Comparison of ENCODE assay signal across 8 cellular contexts in the genomic region with DNA sequence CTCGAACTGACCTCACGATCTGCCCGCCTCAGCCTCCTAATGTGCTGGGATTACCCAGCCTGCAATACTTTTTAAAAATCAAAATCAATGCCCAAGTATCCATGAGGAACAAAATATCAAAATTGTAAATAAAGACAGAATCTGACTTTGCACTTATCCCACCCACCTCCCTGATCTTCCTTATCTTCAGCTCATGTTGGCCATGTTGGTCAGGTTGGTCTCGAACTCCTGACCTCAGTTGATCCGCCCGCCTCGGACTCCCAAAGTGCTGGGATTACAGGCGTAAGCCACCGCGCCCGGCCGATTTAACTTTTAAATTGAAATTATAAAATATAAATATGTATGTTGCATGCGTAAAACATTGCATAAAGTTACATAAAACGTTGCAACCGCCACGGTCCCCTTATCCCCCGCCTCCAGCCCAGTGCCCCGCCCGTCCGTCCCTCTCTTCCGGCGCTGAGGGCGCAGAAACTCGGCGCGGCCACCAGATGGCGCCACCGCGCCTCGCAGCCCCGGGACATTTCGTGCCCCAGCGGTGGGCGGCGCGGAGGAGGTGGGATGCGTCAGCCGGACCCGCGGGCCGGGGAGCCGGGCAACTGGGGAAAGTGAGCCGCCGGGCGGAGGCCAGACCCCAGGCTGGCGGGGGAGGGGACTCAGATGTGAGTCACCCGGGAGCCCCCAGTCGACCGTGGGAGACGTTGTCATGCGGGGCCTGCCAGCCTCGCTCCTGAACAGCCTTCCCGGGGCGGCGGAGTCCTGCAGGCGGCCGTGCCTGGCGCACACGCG.
DNase-seq lines count a peak whose midpoint lies in the region; ATAC-seq and TF ChIP-seq lines count a peak whose summit lies in the region.

No MANE protein-coding gene starts in this region.

- peak; percentile 36 for ATAC-seq in GM18502 (IDR thresholded peaks at IDR 0.05; ENCODE audit: poor library complexity, unreplicated experiment)

- peak overlapping the region; percentile 79 for H3K4me3 ChIP-seq in OCI-LY3 (ENCODE audit: low read length)
- peak overlapping the region; percentile 46 for H3K4me3 ChIP-seq in mucosa of stomach (ENCODE audit: low read length)

- H4K20me1 ChIP-seq in OCI-LY3 (ENCODE audit: insufficient read depth, low read length) = peaks cover 26% of the 10 kb centered on the region

- H3K4me1 ChIP-seq in OCI-LY3 (ENCODE audit: low read length) = peaks cover 15% of the 10 kb centered on the region
- peaks cover 28% of the 10 kb centered on the region for H3K4me1 ChIP-seq in mucosa of stomach (ENCODE audit: control insufficient read depth, insufficient read depth, low read length)

- no peak overlapping the region for H2AFZ ChIP-seq in OCI-LY3 (ENCODE audit: low read depth, low read length)

- H3K79me2 ChIP-seq in OCI-LY3 (ENCODE audit: low read length) = peaks cover 38% of the 10 kb centered on the region

- H3K9me3 ChIP-seq in OCI-LY3 (ENCODE audit: insufficient read depth, low read length) (no peaks in the 10 kb centered on the region), mucosa of stomach (ENCODE audit: control insufficient read depth, low read length) (no peaks in the 10 kb centered on the region)

- no peak for TF ChIP-seq POLR2A in erythroblast (IDR thresholded peaks at IDR 0.05; ENCODE audit: low read length)

- H3K27ac ChIP-seq in 22Rv1 (peak overlapping the region; percentile 81), OCI-LY3 (ENCODE audit: low read length) (peak overlapping the region; percentile 85)

- H3K4me2 ChIP-seq in OCI-LY3 (ENCODE audit: low read length) = peak overlapping the region; percentile 87

- H3K27me3 ChIP-seq in OCI-LY3 (ENCODE audit: low read depth, low read length) (no peaks in the 10 kb centered on the region), mucosa of stomach (ENCODE audit: control insufficient read depth, insufficient read depth, low read length) (no peaks in the 10 kb centered on the region)

- peak; percentile 96 for DNase-seq in HK-2 (ENCODE audit: unreplicated experiment)
- DNase-seq in activated T-cell treated with anti-CD3 and anti-CD28 coated beads for 48 hours (ENCODE audit: low read depth) = peak; percentile 92
- peak; percentile 82 to 92 for DNase-seq in erythroblast (lab: John Stamatoyannopoulos, UW)
- DNase-seq in stimulated activated CD8-positive, alpha-beta memory T cell treated with anti-CD3 and anti-CD28 coated beads, Interleukin-4, amount 100 ng/mL, for 4 hours (ENCODE audit: low read depth in 2 of 2, low spot score in 1 of 2) = peak; percentile 86 to 93

- TF ChIP-seq CTCF in 22Rv1 (IDR thresholded peaks at IDR 0.05) (peak; percentile 95), OCI-LY3 (IDR thresholded peaks at IDR 0.05; ENCODE audit: low read depth, low read length) (peak; percentile 97)

- H3K36me3 ChIP-seq in OCI-LY3 (replicated peaks; ENCODE audit: low read depth, low read length) (peaks cover 27% of the 10 kb centered on the region), mucosa of stomach (ENCODE audit: control insufficient read depth, insufficient read depth, low read length) (no peaks in the 10 kb centered on the region)

- H3K9ac ChIP-seq in OCI-LY3 (ENCODE audit: low read length) (peak overlapping the region; percentile 63), mucosa of stomach (ENCODE audit: low read length) (peak overlapping the region; percentile 53)

Comparison
In these comparisons a context has a peak if more than half of its experiments do, and no peak if none do; other contexts are left out.
1. Peak in every context shown above with its lines: DNase-seq, ATAC-seq, H3K4me3 ChIP-seq and H3K27ac ChIP-seq.